Comparison of ENCODE assay signal across 22 cellular contexts in the genomic region with DNA sequence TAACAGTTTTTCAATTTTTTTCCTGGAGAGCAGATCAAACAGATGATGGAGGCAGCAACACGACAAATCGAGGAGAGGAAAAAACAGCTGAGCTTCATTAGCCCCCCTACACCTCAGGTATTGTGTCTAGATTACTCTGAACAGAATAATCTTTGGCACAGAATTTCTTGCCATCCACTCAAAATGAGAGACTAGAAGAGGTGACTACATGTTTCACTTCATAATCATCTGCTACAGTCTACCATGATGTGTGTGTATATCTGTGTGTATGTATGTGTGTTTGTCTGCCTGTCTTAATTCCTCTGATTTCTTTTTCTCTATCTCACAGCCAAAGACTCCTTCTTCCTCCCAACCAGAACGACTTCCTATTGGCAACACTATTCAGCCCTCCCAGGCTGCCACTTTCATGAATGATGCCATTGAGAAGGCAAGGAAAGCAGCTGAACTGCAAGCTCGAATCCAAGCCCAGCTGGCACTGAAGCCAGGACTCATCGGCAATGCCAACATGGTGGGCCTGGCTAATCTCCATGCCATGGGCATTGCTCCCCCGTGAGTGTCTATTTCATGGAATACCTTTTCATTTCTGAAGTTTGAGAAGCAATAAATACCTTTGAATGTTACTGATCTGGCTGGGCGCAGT. TPM values are rescaled to one million over a fixed set of nuclear protein-coding genes. Genes with fewer than 3 reads are reported as not detected.
DNase-seq lines count a peak whose midpoint lies in the region; ATAC-seq and TF ChIP-seq lines count a peak whose summit lies in the region.
"Had no signal": no experiment of that assay in that cellular context is flagged by ENCODE, and none has a peak within 500 bp of the region (broad histone marks: within the 10 kb centered on the region; RNA-seq: fewer than 3 reads in every experiment).

No MANE protein-coding gene starts in this region.

- no peak for TF ChIP-seq CTCF in Panc1 (IDR thresholded peaks at IDR 0.05)

- H3K4me3 Mint-ChIP-seq in activated T-cell treated with anti-CD3 and anti-CD28 coated beads, Interleukin-2, amount 50 U/mL, for 72 hours, result no peak overlapping the region
- no peak overlapping the region for H3K4me3 Mint-ChIP-seq in natural killer cell treated with Interleukin-12 subunit alpha and Interleukin-12 subunit beta and Interleukin-15 and Interleukin-18, amount 100 ng/mL, for 72 hours
- H3K4me3 Mint-ChIP-seq: CD4-positive, CD25-positive, alpha-beta regulatory T cell; HFFc6 had no signal

- no peaks in the 10 kb centered on the region for H3K4me1 Mint-ChIP-seq in activated T-cell treated with anti-CD3 and anti-CD28 coated beads, Interleukin-2, amount 50 U/mL, for 72 hours (ENCODE audit: low read depth)
- peaks cover 6 to 16% of the 10 kb centered on the region in 2 donors for H3K4me1 Mint-ChIP-seq in natural killer cell treated with Interleukin-12 subunit alpha and Interleukin-12 subunit beta and Interleukin-15 and Interleukin-18, amount 100 ng/mL, for 72 hours (ENCODE audit: low read depth in 2 of 2)

- H3K4me1 ChIP-seq in Panc1 (ENCODE audit: control insufficient read depth, insufficient read depth, low read length), result no peaks in the 10 kb centered on the region
- H3K4me1 ChIP-seq: A549 had no signal

- POLR2A ChIA-PET in Panc1 (lab: Charles Lee), result no interaction called here

- H3K27ac Mint-ChIP-seq in activated T-cell treated with anti-CD3 and anti-CD28 coated beads, Interleukin-2, amount 50 U/mL, for 72 hours, result peak overlapping the region; percentile 54
- no peak overlapping the region for H3K27ac Mint-ChIP-seq in natural killer cell treated with Interleukin-12 subunit alpha and Interleukin-12 subunit beta and Interleukin-15 and Interleukin-18, amount 100 ng/mL, for 72 hours
- H3K27ac Mint-ChIP-seq: CD4-positive, CD25-positive, alpha-beta regulatory T cell; HFFc6 had no signal

- BruUV-seq in Panc1 (replicated peaks; lab: Mats Ljungman, UMichigan), result no TSS peak

- DNase-seq in activated T-cell treated with anti-CD3 and anti-CD28 coated beads, Interleukin-2, amount 50 U/mL, for 72 hours, result no peak
- no peak for DNase-seq in activated T-cell treated with anti-CD3 and anti-CD28 coated beads, Interleukin-2, amount 50 U/mL, for 1 hour
- DNase-seq in Panc1 (ENCODE audit: low read depth, low spot score) (no peak), head of caudate nucleus (peak in 30 of 42 donors; percentile 4 to 60 (median 29)), putamen (ENCODE audit: low spot score) (peak; percentile 15), SKM-1 treated with dmso at 0.1 percent for 144 hours (lab: John Stamatoyannopoulos, UW; ENCODE audit: unreplicated experiment) (no peak)
- DNase-seq in natural killer cell treated with Interleukin-12 subunit alpha and Interleukin-12 subunit beta and Interleukin-15 and Interleukin-18, amount 100 ng/mL, for 72 hours (ENCODE audit: low spot score), result no peak
- DNase-seq: CD4-positive, CD25-positive, alpha-beta regulatory T cell; COR-L47; DMS79 treated with DMSO at 0.1 percent for 48 hours; H7; HFFc6; KG1; NCI-H1092 treated with DMSO at 0.1 percent for 48 hours; NCI-H1436 treated with DMSO at 0.1 percent for 48 hours; NCI-H1930; NCI-H510A; NCI-H748 treated with DMSO at 0.1 percent for 48 hours; PC-9; SIG-M5 had no signal

- H3K9me3 ChIP-seq in Panc1 (ENCODE audit: control insufficient read depth, insufficient read depth, low read depth, low read length), result no peaks in the 10 kb centered on the region
- H3K9me3 ChIP-seq: A549 had no signal

- H3K27me3 Mint-ChIP-seq in activated T-cell treated with anti-CD3 and anti-CD28 coated beads, Interleukin-2, amount 50 U/mL, for 72 hours (ENCODE audit: low read depth), result no peaks in the 10 kb centered on the region
- no peaks in the 10 kb centered on the region for H3K27me3 Mint-ChIP-seq in natural killer cell treated with Interleukin-12 subunit alpha and Interleukin-12 subunit beta and Interleukin-15 and Interleukin-18, amount 100 ng/mL, for 72 hours
- H3K27me3 Mint-ChIP-seq: CD4-positive, CD25-positive, alpha-beta regulatory T cell had no signal

- H3K36me3 ChIP-seq in Panc1 (ENCODE audit: control insufficient read depth, insufficient read depth, low read length), result peaks cover 37% of the 10 kb centered on the region

- peaks cover 12 to 42% of the 10 kb centered on the region in 2 donors for H3K36me3 Mint-ChIP-seq in activated T-cell treated with anti-CD3 and anti-CD28 coated beads, Interleukin-2, amount 50 U/mL, for 72 hours (ENCODE audit: insufficient read depth in 2 of 2)
- H3K36me3 Mint-ChIP-seq in natural killer cell treated with Interleukin-12 subunit alpha and Interleukin-12 subunit beta and Interleukin-15 and Interleukin-18, amount 100 ng/mL, for 72 hours, result peaks cover 24% of the 10 kb centered on the region

- peak in 1 of 2 donors; percentile 67 for ATAC-seq in activated T-cell treated with anti-CD3 and anti-CD28 coated beads, Interleukin-2, amount 50 U/mL, for 72 hours (replicated peaks in 1 of 2)
- ATAC-seq in Panc1, result 0 out of 2 replicates have a peak, but pooled peaks have one; percentile 27
- no peak for ATAC-seq in natural killer cell treated with Interleukin-12 subunit alpha and Interleukin-12 subunit beta and Interleukin-15 and Interleukin-18, amount 100 ng/mL, for 72 hours
- ATAC-seq in HG03175 (IDR thresholded peaks at IDR 0.05; ENCODE audit: unreplicated experiment), result no peak
- ATAC-seq: A549 had no signal

- CTCF ChIA-PET in Panc1 (lab: Charles Lee), result no interaction called here

- intact Hi-C loops in Panc1 (cut with micrococcal nuclease; ENCODE audit: unreplicated experiment) (no loop called here), head of caudate nucleus (cut with DNase I) (no loop called here)

- no peaks in the 10 kb centered on the region for H3K9me3 Mint-ChIP-seq in activated T-cell treated with anti-CD3 and anti-CD28 coated beads, Interleukin-2, amount 50 U/mL, for 72 hours
- no peaks in the 10 kb centered on the region for H3K9me3 Mint-ChIP-seq in natural killer cell treated with Interleukin-12 subunit alpha and Interleukin-12 subunit beta and Interleukin-15 and Interleukin-18, amount 100 ng/mL, for 72 hours
- H3K9me3 Mint-ChIP-seq: CD4-positive, CD25-positive, alpha-beta regulatory T cell; HFFc6 had no signal

- H3K4me3 ChIP-seq in Panc1 (ENCODE audit: low read depth in 2 of 2, low read length in 2 of 2), result no peak overlapping the region
- H3K4me3 ChIP-seq: A549, PC-9 had no signal

- H3K27me3 ChIP-seq in Panc1 (ENCODE audit: control insufficient read depth, insufficient read depth, low read length), result no peaks in the 10 kb centered on the region

- in situ Hi-C loops in Panc1 (cut with HindIII; ENCODE audit: low pct_unique_long_range_greater_than_20kb, low sequenced_read_pairs), result no loop called here

- no peak overlapping the region for H3K27ac ChIP-seq in Panc1 (ENCODE audit: low read length)
- H3K27ac ChIP-seq: A549, PC-9 had no signal

RNA-seq across cellular contexts. Expression of gene PRPF3, which starts 11.4 kb away (rescaled TPM):
- total RNA-seq in activated T-cell treated with anti-CD3 and anti-CD28 coated beads, Interleukin-2, amount 50 U/mL, for 72 hours, result 10 to 100 TPM; 83.9 to 88.5 TPM
- total RNA-seq in Panc1 (2021; ENCODE audit: unreplicated experiment), result 122 TPM
- 82.7 TPM for polyA plus RNA-seq in Panc1 (2012; ENCODE audit: insufficient read length)
- total RNA-seq in natural killer cell treated with Interleukin-12 subunit alpha and Interleukin-12 subunit beta and Interleukin-15 and Interleukin-18, amount 100 ng/mL, for 72 hours, result 100 to 1,000 TPM; 136 to 154 TPM

RNA-seq across cellular contexts. Expression of gene RPRD2, which starts 31.2 kb away (rescaled TPM):
- total RNA-seq in activated T-cell treated with anti-CD3 and anti-CD28 coated beads, Interleukin-2, amount 50 U/mL, for 72 hours, result 10 to 100 TPM; 31.9 to 32.7 TPM
- 28.3 TPM for total RNA-seq in Panc1 (2021; ENCODE audit: unreplicated experiment)
- 15.4 TPM for polyA plus RNA-seq in Panc1 (2012; ENCODE audit: insufficient read length)
- total RNA-seq in natural killer cell treated with Interleukin-12 subunit alpha and Interleukin-12 subunit beta and Interleukin-15 and Interleukin-18, amount 100 ng/mL, for 72 hours, result 10 to 100 TPM; 23.9 to 24.8 TPM

RNA-seq across cellular contexts. Expression of gene MRPS21, which starts 39.1 kb away (rescaled TPM):
- total RNA-seq in activated T-cell treated with anti-CD3 and anti-CD28 coated beads, Interleukin-2, amount 50 U/mL, for 72 hours, result 10 to 100 TPM; 74.8 to 84.2 TPM
- total RNA-seq in Panc1 (2021; ENCODE audit: unreplicated experiment), result 68.2 TPM
- polyA plus RNA-seq in Panc1 (2012; ENCODE audit: insufficient read length), result 48.4 TPM
- 10 to 100 TPM; 56.5 to 63.0 TPM for total RNA-seq in natural killer cell treated with Interleukin-12 subunit alpha and Interleukin-12 subunit beta and Interleukin-15 and Interleukin-18, amount 100 ng/mL, for 72 hours

RNA-seq across cellular contexts. Expression of gene CIART, which starts 50.4 kb away (rescaled TPM):
- 1 to 10 TPM; 1.6 to 2.4 TPM for total RNA-seq in activated T-cell treated with anti-CD3 and anti-CD28 coated beads, Interleukin-2, amount 50 U/mL, for 72 hours
- 3.4 TPM for total RNA-seq in Panc1 (2021; ENCODE audit: unreplicated experiment)
- 4.9 TPM for polyA plus RNA-seq in Panc1 (2012; ENCODE audit: insufficient read length)
- 10 to 100 TPM in 1 of 2 donors, 1 to 10 TPM in 1; 2.4 to 10.2 TPM for total RNA-seq in natural killer cell treated with Interleukin-12 subunit alpha and Interleukin-12 subunit beta and Interleukin-15 and Interleukin-18, amount 100 ng/mL, for 72 hours

Comparison
In these comparisons a context has a peak if more than half of its experiments do, and no peak if none do; other contexts are left out.
1. DNase-seq: peak in head of caudate nucleus (30 of 42) and putamen (single experiment); none in activated T-cell treated with anti-CD3 and anti-CD28 coated beads, Interleukin-2, amount 50 U/mL, for 72 hours (0 of 2), activated T-cell treated with anti-CD3 and anti-CD28 coated beads, Interleukin-2, amount 50 U/mL, for 1 hour (single experiment), Panc1 (single experiment), natural killer cell treated with Interleukin-12 subunit alpha and Interleukin-12 subunit beta and Interleukin-15 and Interleukin-18, amount 100 ng/mL, for 72 hours (single experiment) and SKM-1 treated with dmso at 0.1 percent for 144 hours (single experiment).